ENCODE assay signal across 1 cellular context in the genomic region with DNA sequence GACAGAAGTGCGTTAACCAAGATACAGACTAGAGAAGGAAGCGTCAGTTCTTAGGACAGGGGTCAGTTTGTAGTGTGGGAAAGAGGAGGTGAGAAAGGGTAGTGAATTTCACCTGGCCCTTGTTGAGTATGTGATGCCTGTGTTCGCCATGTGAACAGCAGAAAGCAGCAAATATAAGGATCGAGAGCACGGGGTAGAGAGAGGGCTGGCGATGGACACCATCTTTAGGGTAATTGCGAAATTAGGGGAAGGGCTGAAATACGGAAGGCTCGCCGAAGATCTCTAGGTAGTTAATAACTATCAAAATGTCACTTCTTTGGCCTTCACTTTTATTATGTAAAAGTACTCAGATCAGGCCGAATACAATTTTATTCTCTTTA.
TF ChIP-seq lines count a peak whose summit lies in the region.

No MANE protein-coding gene starts in this region.

TF ChIP-seq in GM23338, 12 proteins besides CTCF, POLR2A, EP300 and RAD21 (continued from another document):
- TF ChIP-seq, protein P1, sequence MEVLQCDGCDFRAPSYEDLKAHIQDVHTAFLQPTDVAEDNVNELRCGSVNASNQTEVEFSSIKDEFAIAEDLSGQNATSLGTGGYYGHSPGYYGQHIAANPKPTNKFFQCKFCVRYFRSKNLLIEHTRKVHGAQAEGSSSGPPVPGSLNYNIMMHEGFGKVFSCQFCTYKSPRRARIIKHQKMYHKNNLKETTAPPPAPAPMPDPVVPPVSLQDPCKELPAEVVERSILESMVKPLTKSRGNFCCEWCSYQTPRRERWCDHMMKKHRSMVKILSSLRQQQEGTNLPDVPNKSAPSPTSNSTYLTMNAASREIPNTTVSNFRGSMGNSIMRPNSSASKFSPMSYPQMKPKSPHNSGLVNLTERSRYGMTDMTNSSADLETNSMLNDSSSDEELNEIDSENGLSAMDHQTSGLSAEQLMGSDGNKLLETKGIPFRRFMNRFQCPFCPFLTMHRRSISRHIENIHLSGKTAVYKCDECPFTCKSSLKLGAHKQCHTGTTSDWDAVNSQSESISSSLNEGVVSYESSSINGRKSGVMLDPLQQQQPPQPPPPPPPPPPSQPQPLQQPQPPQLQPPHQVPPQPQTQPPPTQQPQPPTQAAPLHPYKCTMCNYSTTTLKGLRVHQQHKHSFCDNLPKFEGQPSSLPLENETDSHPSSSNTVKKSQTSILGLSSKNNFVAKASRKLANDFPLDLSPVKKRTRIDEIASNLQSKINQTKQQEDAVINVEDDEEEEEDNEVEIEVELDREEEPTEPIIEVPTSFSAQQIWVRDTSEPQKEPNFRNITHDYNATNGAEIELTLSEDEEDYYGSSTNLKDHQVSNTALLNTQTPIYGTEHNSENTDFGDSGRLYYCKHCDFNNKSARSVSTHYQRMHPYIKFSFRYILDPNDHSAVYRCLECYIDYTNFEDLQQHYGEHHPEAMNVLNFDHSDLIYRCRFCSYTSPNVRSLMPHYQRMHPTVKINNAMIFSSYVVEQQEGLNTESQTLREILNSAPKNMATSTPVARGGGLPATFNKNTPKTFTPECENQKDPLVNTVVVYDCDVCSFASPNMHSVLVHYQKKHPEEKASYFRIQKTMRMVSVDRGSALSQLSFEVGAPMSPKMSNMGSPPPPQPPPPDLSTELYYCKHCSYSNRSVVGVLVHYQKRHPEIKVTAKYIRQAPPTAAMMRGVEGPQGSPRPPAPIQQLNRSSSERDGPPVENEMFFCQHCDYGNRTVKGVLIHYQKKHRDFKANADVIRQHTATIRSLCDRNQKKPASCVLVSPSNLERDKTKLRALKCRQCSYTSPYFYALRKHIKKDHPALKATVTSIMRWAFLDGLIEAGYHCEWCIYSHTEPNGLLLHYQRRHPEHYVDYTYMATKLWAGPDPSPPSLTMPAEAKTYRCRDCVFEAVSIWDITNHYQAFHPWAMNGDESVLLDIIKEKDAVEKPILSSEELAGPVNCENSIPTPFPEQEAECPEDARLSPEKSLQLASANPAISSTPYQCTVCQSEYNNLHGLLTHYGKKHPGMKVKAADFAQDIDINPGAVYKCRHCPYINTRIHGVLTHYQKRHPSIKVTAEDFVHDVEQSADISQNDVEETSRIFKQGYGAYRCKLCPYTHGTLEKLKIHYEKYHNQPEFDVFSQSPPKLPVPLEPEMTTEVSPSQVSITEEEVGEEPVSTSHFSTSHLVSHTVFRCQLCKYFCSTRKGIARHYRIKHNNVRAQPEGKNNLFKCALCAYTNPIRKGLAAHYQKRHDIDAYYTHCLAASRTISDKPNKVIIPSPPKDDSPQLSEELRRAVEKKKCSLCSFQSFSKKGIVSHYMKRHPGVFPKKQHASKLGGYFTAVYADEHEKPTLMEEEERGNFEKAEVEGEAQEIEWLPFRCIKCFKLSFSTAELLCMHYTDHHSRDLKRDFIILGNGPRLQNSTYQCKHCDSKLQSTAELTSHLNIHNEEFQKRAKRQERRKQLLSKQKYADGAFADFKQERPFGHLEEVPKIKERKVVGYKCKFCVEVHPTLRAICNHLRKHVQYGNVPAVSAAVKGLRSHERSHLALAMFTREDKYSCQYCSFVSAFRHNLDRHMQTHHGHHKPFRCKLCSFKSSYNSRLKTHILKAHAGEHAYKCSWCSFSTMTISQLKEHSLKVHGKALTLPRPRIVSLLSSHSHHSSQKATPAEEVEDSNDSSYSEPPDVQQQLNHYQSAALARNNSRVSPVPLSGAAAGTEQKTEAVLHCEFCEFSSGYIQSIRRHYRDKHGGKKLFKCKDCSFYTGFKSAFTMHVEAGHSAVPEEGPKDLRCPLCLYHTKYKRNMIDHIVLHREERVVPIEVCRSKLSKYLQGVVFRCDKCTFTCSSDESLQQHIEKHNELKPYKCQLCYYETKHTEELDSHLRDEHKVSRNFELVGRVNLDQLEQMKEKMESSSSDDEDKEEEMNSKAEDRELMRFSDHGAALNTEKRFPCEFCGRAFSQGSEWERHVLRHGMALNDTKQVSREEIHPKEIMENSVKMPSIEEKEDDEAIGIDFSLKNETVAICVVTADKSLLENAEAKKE (CRISPR knock-in tag; IDR thresholded peaks at IDR 0.05): no peak
- TF ChIP-seq JUNB (IDR thresholded peaks at IDR 0.05; ENCODE audit: unreplicated experiment) (no peak), EZH2phosphoT487 (IDR thresholded peaks at IDR 0.05; ENCODE audit: unreplicated experiment) (no peak), ZNF114 (CRISPR knock-in tag; IDR thresholded peaks at IDR 0.05) (no peak), NANOG (IDR thresholded peaks at IDR 0.05; ENCODE audit: borderline replicate concordance) (no peak), POLR2AphosphoS5 (IDR thresholded peaks at IDR 0.05; ENCODE audit: low read depth) (no peak), CREB1 (CRISPR knock-in tag; IDR thresholded peaks at IDR 0.05; ENCODE audit: low read depth) (no peak), ZNF331 (CRISPR knock-in tag; IDR thresholded peaks at IDR 0.05; ENCODE audit: low read depth) (no peak), EZH2 (IDR thresholded peaks at IDR 0.05; ENCODE audit: low read depth, unreplicated experiment) (no peak)
TF ChIP-seq in GM23338: peak in this region for 0.
